ENCODE assay signal across 8 cellular contexts in the genomic region with DNA sequence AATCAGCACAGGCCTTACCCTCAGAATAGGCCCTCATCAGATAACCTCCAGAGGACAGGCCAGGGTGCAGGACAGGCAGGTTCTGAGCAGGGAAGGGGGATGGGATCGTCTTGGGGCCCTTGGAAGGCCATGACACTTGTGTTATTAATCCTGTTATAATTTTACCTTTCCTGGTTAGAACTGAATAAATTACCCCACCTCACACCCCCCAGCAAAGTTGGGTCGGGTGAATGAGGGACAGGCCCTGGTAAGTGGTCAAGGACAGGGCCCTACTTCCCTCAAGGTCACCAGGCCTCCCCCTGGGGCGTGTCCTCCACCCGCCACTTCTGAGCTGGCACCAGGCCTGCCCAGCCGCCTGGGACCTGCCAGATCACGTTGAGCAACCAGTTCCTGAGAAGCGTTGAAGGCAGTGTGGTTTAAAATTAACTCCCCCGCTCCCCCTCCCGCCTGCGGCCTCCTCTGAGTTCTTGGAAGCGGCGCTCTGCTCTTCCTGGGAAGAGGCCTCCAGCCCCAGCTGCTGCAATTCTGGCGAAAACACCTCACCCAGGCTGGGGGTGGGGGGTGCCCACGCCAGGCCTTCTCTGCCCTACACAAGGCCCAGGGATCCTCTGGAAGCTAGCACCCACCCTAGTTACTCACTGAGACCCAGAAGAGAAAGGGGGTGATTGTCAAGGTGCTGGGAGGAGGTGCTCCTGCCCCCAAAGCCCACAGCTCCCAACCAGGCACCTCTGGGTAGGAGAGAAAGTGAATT. TPM values are rescaled to one million over a fixed set of nuclear protein-coding genes. Genes with fewer than 3 reads are reported as not detected.
DNase-seq lines count a peak whose midpoint lies in the region; ATAC-seq and TF ChIP-seq lines count a peak whose summit lies in the region.

No MANE protein-coding gene starts in this region.

- H4K20me1 ChIP-seq in H9 (ENCODE audit: control insufficient read depth, insufficient read depth, insufficient read length) = no peaks in the 10 kb centered on the region

- 8% methylated on average over 14 of the region's 14 CpGs for WGBS in thymus
- WGBS in H9 (ENCODE audit: extremely low coverage, insufficient read length, low lambda C conversion rate) = no CpG with 5 or more reads among the region's 14 CpGs

- no peak overlapping the region for H3K56ac ChIP-seq in H9 (ENCODE audit: insufficient read length, low read depth, low read length)

- no peak overlapping the region for H3K4me3 Mint-ChIP-seq in H9

- H3K9ac ChIP-seq in parathyroid adenoma (peak overlapping the region; percentile 70), H9 (ENCODE audit: extremely low read depth, insufficient read length, low read length) (no peak overlapping the region)

- no peaks in the 10 kb centered on the region for H3K79me1 ChIP-seq in H9 (ENCODE audit: insufficient read depth, low read depth, low read length, poor library complexity, severe bottlenecking)

- POLR2A ChIA-PET in RWPE1 (lab: Yijun Ruan, JAX; ENCODE audit: low non-redundant PET) = interaction anchor here (0.7 to 1.3 kb wide), 2 partner anchors 9 to 32 kb away, joined by 4 read pairs; a partner anchor contains a TSS

- peak; percentile 56 for ATAC-seq in GM18867 (IDR thresholded peaks at IDR 0.05; ENCODE audit: unreplicated experiment)

- H4K91ac ChIP-seq in H9 (ENCODE audit: insufficient read length, low read depth, low read length) = no peak overlapping the region

- no peaks in the 10 kb centered on the region for H3K4me1 Mint-ChIP-seq in H9

- no peak overlapping the region for H2BK5ac ChIP-seq in H9 (ENCODE audit: insufficient read length, low read length)

- H2BK20ac ChIP-seq in H9 (ENCODE audit: low read depth, low read length, poor library complexity, severe bottlenecking) = no peak overlapping the region

- no peak overlapping the region for H3K14ac ChIP-seq in H9 (ENCODE audit: insufficient read depth, low read length)

- no peak overlapping the region for H3K27ac Mint-ChIP-seq in H9

- no peaks in the 10 kb centered on the region for H3K9me3 Mint-ChIP-seq in H9

- H3K4me2 ChIP-seq in parathyroid adenoma (ENCODE audit: low read length) (peak overlapping the region; percentile 69), H9 (ENCODE audit: insufficient read depth, insufficient read length, low read length) (no peak overlapping the region)

- no peak overlapping the region for H2BK120ac ChIP-seq in H9 (ENCODE audit: low read depth, low read length, poor library complexity, severe bottlenecking)

- H3K4ac ChIP-seq in H9 (ENCODE audit: low read depth, low read length) = no peak overlapping the region

- DNase-seq in HT1080 (ENCODE audit: low read depth) (peak; percentile 93), RWPE1 (ENCODE audit: low spot score) (peak; percentile 87), activated gamma-delta T cell (lab: John Stamatoyannopoulos, UW) (peak; percentile 45), fibroblast of the conjunctiva (ENCODE audit: low read depth) (peak; percentile 92), H9 (no peak)

- H3K79me2 ChIP-seq in parathyroid adenoma = peaks cover 2% of the 10 kb centered on the region
- no peaks in the 10 kb centered on the region for H3K79me2 ChIP-seq in H9 (ENCODE audit: insufficient read depth, low read length)

- H3K9me3 ChIP-seq in parathyroid adenoma (ENCODE audit: control insufficient read depth, low read length) (no peaks in the 10 kb centered on the region), thymus (ENCODE audit: control insufficient read depth) (no peaks in the 10 kb centered on the region), H9 (ENCODE audit: control insufficient read depth, low read depth, low read length) (no peaks in the 10 kb centered on the region)

- no peak for TF ChIP-seq CTCF in RWPE1 (conservative IDR thresholded peaks at IDR 0.05; ENCODE audit: low read depth)
- TF ChIP-seq CTCF in parathyroid adenoma (IDR thresholded peaks at IDR 0.05) = no peak
- TF ChIP-seq CTCF in H9 (conservative IDR thresholded peaks at IDR 0.05) = no peak

- no peaks in the 10 kb centered on the region for H3K27me3 ChIP-seq in parathyroid adenoma (ENCODE audit: control insufficient read depth, insufficient read depth, low read length)
- H3K27me3 ChIP-seq in thymus (ENCODE audit: control insufficient read depth, insufficient read depth) = no peaks in the 10 kb centered on the region
- no peaks in the 10 kb centered on the region for H3K27me3 ChIP-seq in H9 (ENCODE audit: insufficient read depth, low read length)

- H3K4me1 ChIP-seq in parathyroid adenoma (peaks cover 59% of the 10 kb centered on the region), thymus (ENCODE audit: control insufficient read depth, insufficient read depth, low read length) (peaks cover 12% of the 10 kb centered on the region), H9 (ENCODE audit: insufficient read depth, low read length) (no peaks in the 10 kb centered on the region)

- no peak overlapping the region for H3K18ac ChIP-seq in H9 (ENCODE audit: insufficient read length, low read depth, low read length)

- H2BK15ac ChIP-seq in H9 (ENCODE audit: low read depth, low read length) = no peak overlapping the region

- H3K27me3 Mint-ChIP-seq in H9 (ENCODE audit: low read depth) = peaks cover 4% of the 10 kb centered on the region

- H2AFZ ChIP-seq in parathyroid adenoma (peak overlapping the region; percentile 71), H9 (ENCODE audit: low read length) (no peak overlapping the region)

- H3K23ac ChIP-seq in H9 (ENCODE audit: insufficient read length, low read depth, low read length) = no peak overlapping the region

- no peaks in the 10 kb centered on the region for H3K36me3 Mint-ChIP-seq in H9 (ENCODE audit: insufficient read depth in 1 of 3, low read depth in 3 of 3)

- no peak overlapping the region for H4K8ac ChIP-seq in H9 (replicated peaks; ENCODE audit: insufficient read length, low read depth, low read length)

- H3T11ph ChIP-seq in H9 (ENCODE audit: low read length) = no peak overlapping the region

- H3K36me3 ChIP-seq in parathyroid adenoma (ENCODE audit: control insufficient read depth, insufficient read depth, low read length) (no peaks in the 10 kb centered on the region), thymus (ENCODE audit: control insufficient read depth, insufficient read depth) (no peaks in the 10 kb centered on the region)

- H3K27ac ChIP-seq in RWPE1 = peak overlapping the region; percentile 99
- peak overlapping the region; percentile 100 for H3K27ac ChIP-seq in parathyroid adenoma
- peak overlapping the region; percentile 80 for H3K27ac ChIP-seq in thymus (ENCODE audit: low read depth)
- H3K27ac ChIP-seq in H9 (ENCODE audit: insufficient read length, low read depth, low read length) = no peak overlapping the region

- CTCF ChIA-PET in RWPE1 (lab: Yijun Ruan, JAX) = no interaction called here

- H3K4me3 ChIP-seq in parathyroid adenoma (ENCODE audit: low read depth, low read length) (peak overlapping the region; percentile 22), thymus (ENCODE audit: low read length) (no peak overlapping the region)

- no peak overlapping the region for H4K5ac ChIP-seq in H9 (ENCODE audit: insufficient read length, low read depth, low read length)

- no peak overlapping the region for H2BK12ac ChIP-seq in H9 (ENCODE audit: insufficient read length, low read depth, low read length)

- H3K23me2 ChIP-seq in H9 (ENCODE audit: insufficient read length, low read depth, low read length, poor library complexity, severe bottlenecking) = no peaks in the 10 kb centered on the region

- H2AK5ac ChIP-seq in H9 (ENCODE audit: insufficient read length, low read length) = no peak overlapping the region

RNA-seq across cellular contexts. Expression of a gene that starts 10.6 kb away (rescaled TPM):
- 0.10 and 0.53 TPM in 2 replicates for total RNA-seq in HT1080 (2014; rRNA removed; shearing (Covaris generic))
- polyA plus RNA-seq in HT1080 (2015; cell fraction: cytosol; rRNA removed) = 0.52 and 0.73 TPM in 2 replicates
- polyA plus RNA-seq in HT1080 (2015; cell fraction: nucleus; rRNA removed) = 0.74 and 1.2 TPM in 2 replicates
- 7.0 TPM for polyA plus RNA-seq in thymus
- total RNA-seq in H9 (2021) = 1.7 and 2.2 TPM in 2 replicates

RNA-seq across cellular contexts. Expression of a gene that starts 15.9 kb away (rescaled TPM):
- 123 and 168 TPM in 2 replicates for total RNA-seq in HT1080 (2014; rRNA removed; shearing (Covaris generic))
- 85.1 and 85.8 TPM in 2 replicates for polyA plus RNA-seq in HT1080 (2015; cell fraction: cytosol; rRNA removed)
- polyA plus RNA-seq in HT1080 (2015; cell fraction: nucleus; rRNA removed) = 45.2 and 48.8 TPM in 2 replicates
- 24.9 TPM for polyA plus RNA-seq in thymus
- 57.0 and 57.9 TPM in 2 replicates for total RNA-seq in H9 (2021)

RNA-seq across cellular contexts. Expression of a gene that starts 31.7 kb away (rescaled TPM):
- total RNA-seq in HT1080 (2014; rRNA removed; shearing (Covaris generic)) = 14.0 and 14.9 TPM in 2 replicates
- 15.3 and 18.0 TPM in 2 replicates for polyA plus RNA-seq in HT1080 (2015; cell fraction: cytosol; rRNA removed)
- polyA plus RNA-seq in HT1080 (2015; cell fraction: nucleus; rRNA removed) = 46.8 and 51.4 TPM in 2 replicates
- polyA plus RNA-seq in thymus = 43.4 TPM
- total RNA-seq in H9 (2021) = 11.6 and 12.5 TPM in 2 replicates

RNA-seq across cellular contexts. Expression of a gene that starts 33.5 kb away (rescaled TPM):
- 1.9 and 2.5 TPM in 2 replicates for total RNA-seq in HT1080 (2014; rRNA removed; shearing (Covaris generic))
- 1.2 and 1.3 TPM in 2 replicates for polyA plus RNA-seq in HT1080 (2015; cell fraction: cytosol; rRNA removed)
- polyA plus RNA-seq in HT1080 (2015; cell fraction: nucleus; rRNA removed) = 2.1 and 4.8 TPM in 2 replicates
- polyA plus RNA-seq in thymus = 4.3 TPM
- total RNA-seq in H9 (2021) = 5.5 and 7.1 TPM in 2 replicates
